Comparison of ENCODE assay signal across 27 cellular contexts in the genomic region with DNA sequence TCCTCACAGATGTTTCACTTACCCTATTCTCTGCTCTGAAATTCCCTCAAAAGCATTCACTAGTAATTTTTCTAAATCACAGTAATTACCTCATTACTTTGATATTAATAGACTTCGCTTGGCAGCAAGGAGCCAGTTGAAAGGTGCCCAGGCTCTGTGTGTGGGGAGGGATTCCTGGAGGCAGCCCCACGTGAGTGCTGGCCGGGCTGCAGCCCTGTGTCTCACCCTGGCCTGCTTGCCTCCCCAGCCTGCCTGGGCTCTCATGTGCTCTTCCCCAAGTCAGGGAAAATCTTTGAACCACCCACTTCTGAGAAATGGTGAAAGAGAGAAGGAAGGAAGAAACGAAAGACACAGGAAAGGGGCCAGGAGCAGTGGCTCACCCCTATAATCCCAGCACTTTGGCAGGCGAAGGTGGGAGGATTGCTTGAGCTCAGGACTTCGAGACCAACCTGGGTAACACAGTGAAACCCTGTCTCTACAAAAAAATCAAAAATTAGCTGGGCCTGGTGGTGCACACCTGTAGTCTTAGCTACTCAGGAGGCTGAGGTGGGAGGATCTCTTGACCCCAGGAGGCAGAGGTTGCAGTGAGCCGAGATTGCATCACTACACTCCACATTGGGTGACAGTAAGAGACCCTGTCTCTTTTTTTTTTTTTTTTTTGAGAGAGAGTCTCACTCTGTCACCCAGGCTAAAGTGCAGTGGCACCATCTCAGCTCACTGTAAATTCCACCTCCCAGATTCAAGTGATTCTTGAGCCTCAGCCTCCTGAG. TPM values are rescaled to one million over a fixed set of nuclear protein-coding genes. Genes with fewer than 3 reads are reported as not detected.
DNase-seq lines count a peak whose midpoint lies in the region; ATAC-seq and TF ChIP-seq lines count a peak whose summit lies in the region.
"Had no signal": no experiment of that assay in that cellular context is flagged by ENCODE, and none has a peak within 500 bp of the region (broad histone marks: within the 10 kb centered on the region; RNA-seq: fewer than 3 reads in every experiment).

No MANE protein-coding gene starts in this region.

- H3K4me1 Mint-ChIP-seq in brain, result peaks cover 28% of the 10 kb centered on the region
- H3K4me1 Mint-ChIP-seq in stimulated activated memory B cell treated with anti-CD40 and anti-IgM and Interleukin-4, amounts not matched to agents 10 μg/mL and 1 μg/mL and 100 μg/mL, for 72 hours, result peaks cover 25% of the 10 kb centered on the region

- no peaks in the 10 kb centered on the region for H3K27me3 ChIP-seq in right cardiac atrium (ENCODE audit: control insufficient read depth, insufficient read depth)
- H3K27me3 ChIP-seq: breast epithelium, upper lobe of right lung had no signal

- H3K9me3 ChIP-seq in right cardiac atrium (ENCODE audit: control insufficient read depth, low read length), result no peaks in the 10 kb centered on the region
- H3K9me3 ChIP-seq: breast epithelium, upper lobe of right lung had no signal

- ATAC-seq in right cardiac atrium (peak; percentile 65 to 69), GM18505 (IDR thresholded peaks at IDR 0.05; ENCODE audit: unreplicated experiment) (no peak)
- ATAC-seq in stimulated activated memory B cell treated with anti-CD40 and anti-IgM and Interleukin-4, amounts not matched to agents 10 μg/mL and 1 μg/mL and 100 μg/mL, for 72 hours, result no peak
- ATAC-seq: effector memory CD8-positive, alpha-beta T cell; HCT116; upper lobe of right lung had no signal

- H3K9me3 Mint-ChIP-seq in brain, result no peaks in the 10 kb centered on the region
- no peaks in the 10 kb centered on the region for H3K9me3 Mint-ChIP-seq in stimulated activated memory B cell treated with anti-CD40 and anti-IgM and Interleukin-4, amounts not matched to agents 10 μg/mL and 1 μg/mL and 100 μg/mL, for 72 hours
- H3K9me3 Mint-ChIP-seq: CD14-positive monocyte; effector memory CD8-positive, alpha-beta T cell had no signal

- peaks cover 4% of the 10 kb centered on the region for H3K27me3 Mint-ChIP-seq in brain
- no peaks in the 10 kb centered on the region for H3K27me3 Mint-ChIP-seq in stimulated activated memory B cell treated with anti-CD40 and anti-IgM and Interleukin-4, amounts not matched to agents 10 μg/mL and 1 μg/mL and 100 μg/mL, for 72 hours
- H3K27me3 Mint-ChIP-seq: effector memory CD8-positive, alpha-beta T cell had no signal

- H3K27ac Mint-ChIP-seq in brain, result peak overlapping the region in 4 of 5 experiments; percentile 11 to 85 (median 72)
- H3K27ac Mint-ChIP-seq in stimulated activated memory B cell treated with anti-CD40 and anti-IgM and Interleukin-4, amounts not matched to agents 10 μg/mL and 1 μg/mL and 100 μg/mL, for 72 hours, result peak overlapping the region; percentile 29

- H3K4me3 ChIP-seq in right cardiac atrium (ENCODE audit: low read length), result no peak overlapping the region
- H3K4me3 ChIP-seq: breast epithelium, coronary artery, PC-9, smooth muscle cell, upper lobe of right lung had no signal

- no peaks in the 10 kb centered on the region for H3K36me3 Mint-ChIP-seq in brain
- H3K36me3 Mint-ChIP-seq in stimulated activated memory B cell treated with anti-CD40 and anti-IgM and Interleukin-4, amounts not matched to agents 10 μg/mL and 1 μg/mL and 100 μg/mL, for 72 hours, result no peaks in the 10 kb centered on the region
- H3K36me3 Mint-ChIP-seq: CD14-positive monocyte had no signal

- WGBS in right cardiac atrium, result 71% methylated on average over 7 of the region's 7 CpGs

- H3K4me1 ChIP-seq in right cardiac atrium (ENCODE audit: control insufficient read depth, insufficient read depth, low read length), result no peaks in the 10 kb centered on the region
- H3K4me1 ChIP-seq: breast epithelium, upper lobe of right lung had no signal

- TF ChIP-seq POLR2A in GM18505 (IDR thresholded peaks at IDR 0.05; ENCODE audit: borderline replicate concordance, extremely low read depth, insufficient read depth, insufficient read length), result no peak

- intact Hi-C loops in right cardiac atrium (cut with DNase I), result loop anchor here in 1 of 4 donors (5.0 kb wide), 1 partner anchor 189 kb away; no protein-coding TSS in a partner anchor

- no peak for TF ChIP-seq CTCF in brain (conservative IDR thresholded peaks at IDR 0.05)

- H3K27ac ChIP-seq in right cardiac atrium (ENCODE audit: low read length), result peak overlapping the region; percentile 64
- H3K27ac ChIP-seq: 22Rv1, breast epithelium, coronary artery, PC-9, upper lobe of right lung had no signal

- no peak overlapping the region for H3K4me3 Mint-ChIP-seq in brain
- no peak overlapping the region for H3K4me3 Mint-ChIP-seq in stimulated activated memory B cell treated with anti-CD40 and anti-IgM and Interleukin-4, amounts not matched to agents 10 μg/mL and 1 μg/mL and 100 μg/mL, for 72 hours
- H3K4me3 Mint-ChIP-seq: CD14-positive monocyte; effector memory CD8-positive, alpha-beta T cell had no signal

- peak; percentile 23 for DNase-seq in NCI-H1694 treated with DMSO at 0.1 percent for 48 hours (lab: John Stamatoyannopoulos, UW)
- DNase-seq in NCI-H1694 (lab: John Stamatoyannopoulos, UW), result no peak
- DNase-seq in right cardiac atrium, result no peak
- DNase-seq in HPDE6-E6E7 (ENCODE audit: extremely low spot score), result no peak
- DNase-seq in NCI-H774 (lab: John Stamatoyannopoulos, UW), result no peak
- DNase-seq: activated CD4-positive, alpha-beta T cell treated with anti-CD3 and anti-CD28 coated beads for 48 hours; activated naive CD4-positive, alpha-beta T cell treated with Interleukin-2 at 50 U/mL for 16 hours; activated T-cell treated with anti-CD3 and anti-CD28 coated beads, Interleukin-2, amount 50 U/mL, for 48 hours; DND-41; effector memory CD8-positive, alpha-beta T cell; foreskin fibroblast; mammary epithelial cell; NCI-H2107; NCI-H446 treated with DMSO at 0.1 percent for 48 hours; PC-9; SHP77; stimulated activated CD4-positive, alpha-beta T cell treated with anti-CD3 and anti-CD28 coated beads, Interleukin-2, amount 100 ng/mL, for 24 hours; upper lobe of right lung had no signal

RNA-seq across cellular contexts. Expression of a gene that starts 20.0 kb away (rescaled TPM):
- 89.1 TPM for polyA plus RNA-seq in brain (ENCODE audit: insufficient read depth, low read depth, low replicate concordance)
- 100 to 1,000 TPM; 160 to 207 (median 170) TPM for total RNA-seq in right cardiac atrium
- polyA plus RNA-seq in right cardiac atrium, result 221 TPM

RNA-seq across cellular contexts. Expression of a gene that starts 26.4 kb away (rescaled TPM):
- polyA plus RNA-seq in brain (ENCODE audit: insufficient read depth, low read depth, low replicate concordance), result 77.3 TPM
- total RNA-seq in right cardiac atrium, result 10 to 100 TPM; 11.9 to 13.9 (median 12.8) TPM
- polyA plus RNA-seq in right cardiac atrium, result 5.6 TPM

Comparison
In these comparisons a context has a peak if more than half of its experiments do, and no peak if none do; other contexts are left out.
1. ATAC-seq: peak in right cardiac atrium (2 of 2); none in stimulated activated memory B cell treated with anti-CD40 and anti-IgM and Interleukin-4, amounts not matched to agents 10 μg/mL and 1 μg/mL and 100 μg/mL, for 72 hours (single experiment) and GM18505 (single experiment).
2. RNA of a gene that starts 26.4 kb away (polyA plus RNA-seq): 77.3 TPM in brain (single experiment); 5.6 TPM in right cardiac atrium (single experiment); every median in the first group is over 10 times any median in the second.